Comparison of ENCODE assay signal across 9 cellular contexts in genomic region chrX:131831185-131831520, GRCh38.
DNase-seq lines count a peak whose midpoint lies in the region; ATAC-seq and TF ChIP-seq lines count a peak whose summit lies in the region.
"Had no signal": no experiment of that assay in that cellular context is flagged by ENCODE, and none has a peak within 500 bp of the region (broad histone marks: within the 10 kb centered on the region; RNA-seq: fewer than 3 reads in every experiment).

No MANE protein-coding gene starts in this region.

- H3K4me3 ChIP-seq in WERI-Rb-1 (ENCODE audit: low read depth, low read length) (peak overlapping the region; percentile 40; the same call in 1 of the 2 replicates), iPS DF 6.9 (ENCODE audit: low read length) (peak overlapping the region; percentile 24; the same call in 1 of the 2 replicates)

- no peaks in the 10 kb centered on the region for H3K36me3 Mint-ChIP-seq in activated CD4-positive, alpha-beta T cell treated with anti-CD3 and anti-CD28 coated beads, Interleukin-2, amount 10 ng/mL, durations not matched to agents 7 days and 5 days (ENCODE audit: low read depth)
- H3K36me3 Mint-ChIP-seq in stimulated activated memory B cell treated with anti-CD40 and anti-IgM and Interleukin-4, amounts not matched to agents 10 μg/mL and 1 μg/mL and 100 μg/mL, for 72 hours: no peaks in the 10 kb centered on the region

- no CpG with 5 or more reads among the region's 2 CpGs for WGBS in iPS DF 6.9 (ENCODE audit: insufficient coverage, insufficient read length)

- no peak for TF ChIP-seq CTCF in WERI-Rb-1 (IDR thresholded peaks at IDR 0.05; ENCODE audit: low read depth, low read length)

- H3K36me3 ChIP-seq in WERI-Rb-1 (no peaks in the 10 kb centered on the region), iPS DF 6.9 (ENCODE audit: control insufficient read depth, insufficient read depth, low read length) (no peaks in the 10 kb centered on the region)

- peak overlapping the region; percentile 65 for H3K27ac ChIP-seq in WERI-Rb-1
- no peak overlapping the region for H3K27ac ChIP-seq in iPS DF 6.9 (ENCODE audit: low read length)

- H3K27ac Mint-ChIP-seq in activated CD4-positive, alpha-beta T cell treated with anti-CD3 and anti-CD28 coated beads, Interleukin-2, amount 10 ng/mL, durations not matched to agents 7 days and 5 days: peak overlapping the region; percentile 91
- peak overlapping the region; percentile 72 for H3K27ac Mint-ChIP-seq in stimulated activated memory B cell treated with anti-CD40 and anti-IgM and Interleukin-4, amounts not matched to agents 10 μg/mL and 1 μg/mL and 100 μg/mL, for 72 hours

- no peaks in the 10 kb centered on the region for H3K27me3 Mint-ChIP-seq in activated CD4-positive, alpha-beta T cell treated with anti-CD3 and anti-CD28 coated beads, Interleukin-2, amount 10 ng/mL, durations not matched to agents 7 days and 5 days
- H3K27me3 Mint-ChIP-seq in stimulated activated memory B cell treated with anti-CD40 and anti-IgM and Interleukin-4, amounts not matched to agents 10 μg/mL and 1 μg/mL and 100 μg/mL, for 72 hours: no peaks in the 10 kb centered on the region

- H3K9me3 ChIP-seq in WERI-Rb-1 (ENCODE audit: severe bottlenecking) (no peaks in the 10 kb centered on the region), iPS DF 6.9 (ENCODE audit: control insufficient read depth, insufficient read depth, low read length) (no peaks in the 10 kb centered on the region)

- H3K4me1 ChIP-seq in iPS DF 6.9 (ENCODE audit: control insufficient read depth, insufficient read depth, low read length): no peaks in the 10 kb centered on the region

- no peak for DNase-seq in activated CD4-positive, alpha-beta T cell treated with anti-CD3 and anti-CD28 coated beads, Interleukin-2, amount 10 ng/mL, durations not matched to agents 7 days and 5 days
- DNase-seq in activated CD4-positive, alpha-beta T cell treated with anti-CD3 and anti-CD28 coated beads for 48 hours: no peak
- DNase-seq in WERI-Rb-1 (no peak), iPS DF 6.9 (ENCODE audit: low read depth, low spot score) (no peak), DMS153 (lab: John Stamatoyannopoulos, UW) (no peak), foreskin melanocyte (no peak)

- peak overlapping the region; percentile 85 for H3K4me3 Mint-ChIP-seq in activated CD4-positive, alpha-beta T cell treated with anti-CD3 and anti-CD28 coated beads, Interleukin-2, amount 10 ng/mL, durations not matched to agents 7 days and 5 days
- H3K4me3 Mint-ChIP-seq in stimulated activated memory B cell treated with anti-CD40 and anti-IgM and Interleukin-4, amounts not matched to agents 10 μg/mL and 1 μg/mL and 100 μg/mL, for 72 hours: peak overlapping the region; percentile 76

- H3K27me3 ChIP-seq in WERI-Rb-1 (ENCODE audit: insufficient read depth, low read depth, severe bottlenecking) (peaks cover 3% of the 10 kb centered on the region), iPS DF 6.9 (ENCODE audit: control insufficient read depth, insufficient read depth, low read length) (no peaks in the 10 kb centered on the region)

- H3K9me3 Mint-ChIP-seq in activated CD4-positive, alpha-beta T cell treated with anti-CD3 and anti-CD28 coated beads, Interleukin-2, amount 10 ng/mL, durations not matched to agents 7 days and 5 days: no peaks in the 10 kb centered on the region
- no peaks in the 10 kb centered on the region for H3K9me3 Mint-ChIP-seq in stimulated activated memory B cell treated with anti-CD40 and anti-IgM and Interleukin-4, amounts not matched to agents 10 μg/mL and 1 μg/mL and 100 μg/mL, for 72 hours

- POLR2A ChIA-PET in activated CD4-positive, alpha-beta T cell treated with anti-CD3 and anti-CD28 coated beads, Interleukin-2, amount 10 ng/mL, durations not matched to agents 7 days and 5 days (lab: Charles Lee): no interaction called here

- no peak for ATAC-seq in stimulated activated memory B cell treated with anti-CD40 and anti-IgM and Interleukin-4, amounts not matched to agents 10 μg/mL and 1 μg/mL and 100 μg/mL, for 72 hours
- no peak for ATAC-seq in HG02938 (IDR thresholded peaks at IDR 0.05; ENCODE audit: unreplicated experiment)
- ATAC-seq: Panc1 had no signal

- CTCF ChIA-PET in activated CD4-positive, alpha-beta T cell treated with anti-CD3 and anti-CD28 coated beads, Interleukin-2, amount 10 ng/mL, durations not matched to agents 7 days and 5 days (lab: Charles Lee): interaction anchor here (1.0 to 1.2 kb wide), 2 partner anchors 68 to 388 kb away, joined by 3 read pairs; partner anchors contain the start of gene RAP2C

- peaks cover 37% of the 10 kb centered on the region for H3K4me1 Mint-ChIP-seq in activated CD4-positive, alpha-beta T cell treated with anti-CD3 and anti-CD28 coated beads, Interleukin-2, amount 10 ng/mL, durations not matched to agents 7 days and 5 days
- H3K4me1 Mint-ChIP-seq in stimulated activated memory B cell treated with anti-CD40 and anti-IgM and Interleukin-4, amounts not matched to agents 10 μg/mL and 1 μg/mL and 100 μg/mL, for 72 hours: no peaks in the 10 kb centered on the region
